In genomic region chr6:136788069-136788902, GRCh38 we compare ENCODE assay signal across 8 cellular contexts. TPM values are rescaled to one million over a fixed set of nuclear protein-coding genes. Genes with fewer than 3 reads are reported as not detected.
A peak's percentile ranks its signal among the peaks of the same experiment; 100 is the strongest.
DNase-seq lines count a peak whose midpoint lies in the region; FAIRE-seq and TF ChIP-seq lines count a peak whose summit lies in the region.
"Had no signal": no experiment of that assay in that cellular context is flagged by ENCODE, and none has a peak within 500 bp of the region (broad histone marks: within the 10 kb centered on the region; RNA-seq: fewer than 3 reads in every experiment).

No MANE protein-coding gene starts in this region.

- H3K36me3 ChIP-seq in colonic mucosa (no peaks in the 10 kb centered on the region), MG63 (no peaks in the 10 kb centered on the region)

- no peak for TF ChIP-seq CTCF in colonic mucosa (IDR thresholded peaks at IDR 0.05)

- intact Hi-C loops in colonic mucosa (cut with DNase I), result no loop called here

- H3K27me3 ChIP-seq in colonic mucosa (no peaks in the 10 kb centered on the region), MG63 (no peaks in the 10 kb centered on the region)

- no peak for DNase-seq in GM19239 (ENCODE audit: insufficient read length, low spot score)
- peak; percentile 56 for DNase-seq in OCI-M1 (lab: John Stamatoyannopoulos, UW)
- DNase-seq in colonic mucosa, result no peak
- no peak for DNase-seq in MG63
- no peak for DNase-seq in NCI-H1930 (lab: John Stamatoyannopoulos, UW)
- DNase-seq in middle frontal gyrus (ENCODE audit: extremely low spot score, low spot score), result no peak
- DNase-seq: NCI-H1092 treated with DMSO at 0.1 percent for 48 hours had no signal

- peak; percentile 88 for FAIRE-seq in GM19239 (lab: Jason Lieb, UNC)

- H3K9me3 ChIP-seq in colonic mucosa, result no peaks in the 10 kb centered on the region
- H3K9me3 ChIP-seq in MG63, result no peaks in the 10 kb centered on the region

- H3K27ac ChIP-seq in colonic mucosa (peak overlapping the region; percentile 56), skin epidermis (peak overlapping the region in 13 of 21 experiments; percentile 3 to 97 (median 60))

- no peak overlapping the region for H3K4me3 ChIP-seq in colonic mucosa
- H3K4me3 ChIP-seq in skin epidermis, result no peak overlapping the region
- H3K4me3 ChIP-seq in MG63, result no peak overlapping the region

- H3K9ac ChIP-seq in colonic mucosa (ENCODE audit: low read depth in 2 of 2, low read length in 2 of 2), result no peak overlapping the region

- H3K4me1 ChIP-seq in colonic mucosa, result peaks cover 11% of the 10 kb centered on the region

RNA-seq across cellular contexts. Expression of gene MAP3K5, which starts 4.0 kb away (rescaled TPM):
- total RNA-seq in colonic mucosa, result 10 to 100 TPM; 15.3 to 17.1 TPM
- total RNA-seq in MG63 (2014; rRNA removed; shearing (Covaris generic); ENCODE audit: low replicate concordance), result 5.7 and 10.5 TPM in 2 replicates

RNA-seq across cellular contexts. Expression of gene PEX7, which starts 34.1 kb away (rescaled TPM):
- 10 to 100 TPM; 11.3 to 12.7 TPM for total RNA-seq in colonic mucosa
- 1.4 and 3.0 TPM in 2 replicates for total RNA-seq in MG63 (2014; rRNA removed; shearing (Covaris generic); ENCODE audit: low replicate concordance)
